Comparison of ENCODE assay signal across 1 cellular context in genomic region chr1:25760871-25761270, GRCh38.
TF ChIP-seq lines count a peak whose summit lies in the region.

No MANE protein-coding gene starts in this region.

TF ChIP-seq in H1, 55 proteins besides CTCF, POLR2A, EP300 and RAD21:
- no peak for TF ChIP-seq NANOG (IDR thresholded peaks at IDR 0.05; ENCODE audit: insufficient read depth, low read depth, low read length, poor library complexity, severe bottlenecking)
- TF ChIP-seq SP1 (IDR thresholded peaks at IDR 0.05; ENCODE audit: low read depth, low read length): no peak
- no peak for TF ChIP-seq CBX8 (IDR thresholded peaks at IDR 0.05; ENCODE audit: borderline replicate concordance, low read depth, low read length)
- no peak for TF ChIP-seq JUND (IDR thresholded peaks at IDR 0.05; ENCODE audit: low read length)
- no peak for TF ChIP-seq CBX5 (IDR thresholded peaks at IDR 0.05; ENCODE audit: low read depth, low read length)
- no peak for TF ChIP-seq SAP30 (IDR thresholded peaks at IDR 0.05; ENCODE audit: insufficient read depth, insufficient replicate concordance, low read length)
- TF ChIP-seq KDM1A (IDR thresholded peaks at IDR 0.05; ENCODE audit: borderline replicate concordance, low read length): no peak
- TF ChIP-seq RFX5 (IDR thresholded peaks at IDR 0.05; ENCODE audit: borderline replicate concordance, low read depth, low read length): no peak
- TF ChIP-seq POU5F1 (IDR thresholded peaks at IDR 0.05; ENCODE audit: low read depth, low read length): no peak
- no peak for TF ChIP-seq TAF1 (IDR thresholded peaks at IDR 0.05; ENCODE audit: low read depth, low read length)
- TF ChIP-seq SP2 (IDR thresholded peaks at IDR 0.05; ENCODE audit: low read length): no peak
- no peak for TF ChIP-seq SP4 (IDR thresholded peaks at IDR 0.05; ENCODE audit: low read length)
- TF ChIP-seq CREB1 (IDR thresholded peaks at IDR 0.05): no peak
- no peak for TF ChIP-seq RBBP5 (IDR thresholded peaks at IDR 0.05; ENCODE audit: borderline replicate concordance, low read depth, low read length)
- TF ChIP-seq SIX5 (IDR thresholded peaks at IDR 0.05; ENCODE audit: low read depth, low read length): no peak
- no peak for TF ChIP-seq KDM5A (IDR thresholded peaks at IDR 0.05; ENCODE audit: low read length)
- TF ChIP-seq FOSL1 (IDR thresholded peaks at IDR 0.05; ENCODE audit: insufficient read depth, low read depth, low read length): no peak
- TF ChIP-seq TAF7 (optimal IDR thresholded peaks at IDR 0.05; ENCODE audit: borderline replicate concordance, low read depth, low read length): no peak
- TF ChIP-seq SRF (IDR thresholded peaks at IDR 0.05; ENCODE audit: low read depth, low read length): no peak
- TF ChIP-seq TBP (IDR thresholded peaks at IDR 0.05; ENCODE audit: low read depth, low read length): no peak
